ENCODE assay signal across 23 cellular contexts in genomic region chr6:56324396-56324795, GRCh38.
"Had no signal": no experiment of that assay in that cellular context is flagged by ENCODE, and none has a peak within 500 bp of the region (broad histone marks: within the 10 kb centered on the region; RNA-seq: fewer than 3 reads in every experiment).

No MANE protein-coding gene starts in this region.

- DNase-seq: effector memory CD4-positive, alpha-beta T cell; gastrocnemius medialis; glutamatergic neuron; immature natural killer cell; left ventricle myocardium inferior; lower lobe of right lung; nucleus accumbens; pancreas; right lobe of liver; spleen; stimulated activated CD4-positive, alpha-beta T cell treated with anti-CD3 and anti-CD28 coated beads, Interleukin-15, amount 100 ng/mL, for 24 hours; stimulated activated CD4-positive, alpha-beta T cell treated with anti-CD3 and anti-CD28 coated beads, Interleukin-1b, Interleukin-23, amount 100 ng/mL, for 48 hours; stimulated activated CD4-positive, alpha-beta T cell treated with anti-CD3 and anti-CD28 coated beads, Interleukin-4, amount 100 ng/mL, for 24 hours; stimulated activated naive B cell treated with anti-CD40 and anti-IgM and Interleukin-4, amounts not matched to agents 10 μg/mL and 1 μg/mL and 100 μg/mL, for 72 hours; trophoblast cell had no signal

- H3K27ac Mint-ChIP-seq: immature natural killer cell; memory B cell; mesothelial cell of epicardium; natural killer cell treated with Interleukin-12 subunit alpha and Interleukin-12 subunit beta and Interleukin-15 and Interleukin-18, amount 100 ng/mL, for 72 hours; neural progenitor cell; progenitor cell of endocrine pancreas; stimulated activated naive B cell treated with anti-CD40 and anti-IgM and Interleukin-4, amounts not matched to agents 10 μg/mL and 1 μg/mL and 100 μg/mL, for 72 hours had no signal

- H3K9me3 Mint-ChIP-seq: memory B cell; mesothelial cell of epicardium; stimulated activated naive B cell treated with anti-CD40 and anti-IgM and Interleukin-4, amounts not matched to agents 10 μg/mL and 1 μg/mL and 100 μg/mL, for 72 hours had no signal

- H3K9me3 ChIP-seq: esophagus muscularis mucosa, gastrocnemius medialis, left ventricle myocardium inferior, lower lobe of right lung, pancreas, right lobe of liver, spleen had no signal

- FAIRE-seq: keratinocyte had no signal

- H3K36me3 Mint-ChIP-seq: immature natural killer cell; memory B cell; mesothelial cell of epicardium; natural killer cell treated with Interleukin-12 subunit alpha and Interleukin-12 subunit beta and Interleukin-15 and Interleukin-18, amount 100 ng/mL, for 72 hours; neural progenitor cell; stimulated activated naive B cell treated with anti-CD40 and anti-IgM and Interleukin-4, amounts not matched to agents 10 μg/mL and 1 μg/mL and 100 μg/mL, for 72 hours had no signal

- H3K27me3 ChIP-seq: esophagus muscularis mucosa, gastrocnemius medialis, neural progenitor cell, pancreas, right lobe of liver, spleen had no signal

- H3K36me3 ChIP-seq: esophagus muscularis mucosa, gastrocnemius medialis, left ventricle myocardium inferior, lower lobe of right lung, neural progenitor cell, pancreas, right lobe of liver, spleen had no signal

- ATAC-seq: gastrocnemius medialis; pancreas; stimulated activated naive B cell treated with anti-CD40 and anti-IgM and Interleukin-4, amounts not matched to agents 10 μg/mL and 1 μg/mL and 100 μg/mL, for 72 hours had no signal

- H2AFZ ChIP-seq: neural progenitor cell had no signal

- H3K4me3 Mint-ChIP-seq: immature natural killer cell; memory B cell; mesothelial cell of epicardium; natural killer cell treated with Interleukin-12 subunit alpha and Interleukin-12 subunit beta and Interleukin-15 and Interleukin-18, amount 100 ng/mL, for 72 hours; neural progenitor cell; stimulated activated naive B cell treated with anti-CD40 and anti-IgM and Interleukin-4, amounts not matched to agents 10 μg/mL and 1 μg/mL and 100 μg/mL, for 72 hours had no signal

- H3K4me2 ChIP-seq: neural progenitor cell had no signal

- H3K4me1 Mint-ChIP-seq: immature natural killer cell; memory B cell; neural progenitor cell; stimulated activated naive B cell treated with anti-CD40 and anti-IgM and Interleukin-4, amounts not matched to agents 10 μg/mL and 1 μg/mL and 100 μg/mL, for 72 hours had no signal

- H3K4me3 ChIP-seq: esophagus muscularis mucosa, gastrocnemius medialis, left ventricle myocardium inferior, lower lobe of right lung, neural progenitor cell, pancreas, right lobe of liver, spleen had no signal

- H3K9ac ChIP-seq: neural progenitor cell had no signal

- H3K4me1 ChIP-seq: gastrocnemius medialis, left ventricle myocardium inferior, lower lobe of right lung, neural progenitor cell, pancreas, right lobe of liver, spleen had no signal

- H3K27ac ChIP-seq: epithelial cell of prostate, esophagus muscularis mucosa, gastrocnemius medialis, left ventricle myocardium inferior, lower lobe of right lung, neural progenitor cell, pancreas, right lobe of liver, spleen had no signal
